1 cellular context compared by ENCODE assay signal in the genomic region with DNA sequence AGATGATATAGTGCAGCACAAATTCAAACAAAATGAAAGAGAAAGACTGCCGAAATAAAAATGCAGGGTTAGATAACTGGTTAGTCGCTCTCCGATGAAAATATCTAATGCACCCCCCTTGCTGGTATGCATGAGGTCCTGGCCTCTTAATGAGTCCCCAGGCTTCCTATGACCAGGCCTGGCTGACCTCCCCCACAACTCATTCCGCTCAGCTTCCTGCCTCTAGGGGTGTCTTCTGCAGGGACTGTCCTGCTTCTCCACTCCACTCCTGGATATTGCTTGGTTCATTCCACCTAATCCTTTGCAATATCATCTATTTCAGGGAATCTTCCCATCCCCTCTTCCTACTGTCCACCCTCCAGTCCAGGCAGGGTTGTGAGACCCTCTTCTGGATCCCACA.
TF ChIP-seq lines count a peak whose summit lies in the region.

No MANE protein-coding gene starts in this region.

TF ChIP-seq in SK-N-SH, 30 proteins besides CTCF, POLR2A, EP300 and RAD21 (continued from another document):
- no peak for TF ChIP-seq ZBTB33 (IDR thresholded peaks at IDR 0.05; ENCODE audit: borderline replicate concordance, low read depth)
